In genomic region chr13:92549275-92549674, GRCh38 we compare ENCODE assay signal across 26 cellular contexts.
DNase-seq lines count a peak whose midpoint lies in the region; ATAC-seq and TF ChIP-seq lines count a peak whose summit lies in the region.
"Had no signal": no experiment of that assay in that cellular context is flagged by ENCODE, and none has a peak within 500 bp of the region (broad histone marks: within the 10 kb centered on the region; RNA-seq: fewer than 3 reads in every experiment).

No MANE protein-coding gene starts in this region.

- H3K27ac ChIP-seq in OCI-LY3 (ENCODE audit: low read length) (peak overlapping the region; percentile 68), hepatocyte (peak overlapping the region; percentile 19)
- H3K27ac ChIP-seq: 22Rv1, A549, BLaER1 had no signal

- peak overlapping the region; percentile 65 to 78 (median 72) for H3K27ac Mint-ChIP-seq in nephron
- H3K27ac Mint-ChIP-seq in natural killer cell: no peak overlapping the region
- H3K27ac Mint-ChIP-seq: CD14-positive monocyte; CD4-positive, alpha-beta memory T cell; CD4-positive, CD25-positive, alpha-beta regulatory T cell; CD8-positive, alpha-beta memory T cell had no signal

- H3K9me3 Mint-ChIP-seq in nephron (no peaks in the 10 kb centered on the region), natural killer cell (peaks cover 11 to 28% of the 10 kb centered on the region in 2 donors)

- H3K79me2 ChIP-seq in OCI-LY3 (ENCODE audit: low read length) (no peaks in the 10 kb centered on the region), hepatocyte (no peaks in the 10 kb centered on the region)

- H3K4me1 ChIP-seq in OCI-LY3 (ENCODE audit: low read length) (peaks cover 21% of the 10 kb centered on the region), hepatocyte (ENCODE audit: insufficient read depth) (no peaks in the 10 kb centered on the region)
- H3K4me1 ChIP-seq: A549, BE2C, BLaER1 had no signal

- H3K4me2 ChIP-seq in OCI-LY3 (ENCODE audit: low read length) (peak overlapping the region; percentile 42), hepatocyte (no peak overlapping the region)
- H3K4me2 ChIP-seq: A549, BLaER1 had no signal

- H3K27me3 Mint-ChIP-seq in nephron (ENCODE audit: low read depth) (no peaks in the 10 kb centered on the region), natural killer cell (ENCODE audit: low read depth in 2 of 2) (no peaks in the 10 kb centered on the region)
- H3K27me3 Mint-ChIP-seq: CD4-positive, alpha-beta memory T cell; CD4-positive, CD25-positive, alpha-beta regulatory T cell; CD8-positive, alpha-beta memory T cell had no signal

- no peak for TF ChIP-seq CTCF in OCI-LY3 (IDR thresholded peaks at IDR 0.05; ENCODE audit: low read depth, low read length)
- no peak for TF ChIP-seq CTCF in hepatocyte (IDR thresholded peaks at IDR 0.05; ENCODE audit: poor library complexity)
- no peak for TF ChIP-seq CTCF in nephron (IDR thresholded peaks at IDR 0.05; ENCODE audit: unreplicated experiment in 3 of 3)
- no peak for TF ChIP-seq CTCF in natural killer cell (IDR thresholded peaks at IDR 0.05)

- no peaks in the 10 kb centered on the region for H3K9me2 ChIP-seq in hepatocyte (replicated peaks; ENCODE audit: insufficient read depth)

- 53% methylated on average over 1 of the region's 1 CpG for WGBS in hepatocyte (ENCODE audit: low lambda C conversion rate, missing lambda C conversion rate)

- H3K4me1 Mint-ChIP-seq in nephron (no peaks in the 10 kb centered on the region), natural killer cell (no peaks in the 10 kb centered on the region)
- H3K4me1 Mint-ChIP-seq: CD14-positive monocyte; CD4-positive, alpha-beta memory T cell; CD4-positive, CD25-positive, alpha-beta regulatory T cell; CD8-positive, alpha-beta memory T cell had no signal

- no peak overlapping the region for H3K9ac ChIP-seq in OCI-LY3 (ENCODE audit: low read length)
- H3K9ac ChIP-seq: BLaER1 had no signal

- H3K4me3 Mint-ChIP-seq in nephron (no peak overlapping the region), natural killer cell (no peak overlapping the region)
- H3K4me3 Mint-ChIP-seq: CD14-positive monocyte; CD4-positive, alpha-beta memory T cell; CD4-positive, CD25-positive, alpha-beta regulatory T cell; CD8-positive, alpha-beta memory T cell had no signal

- H4K20me1 ChIP-seq in OCI-LY3 (ENCODE audit: insufficient read depth, low read length): no peaks in the 10 kb centered on the region
- H4K20me1 ChIP-seq in hepatocyte (ENCODE audit: insufficient read depth, poor library complexity, severe bottlenecking): no peaks in the 10 kb centered on the region
- H4K20me1 ChIP-seq: BLaER1 had no signal

- intact Hi-C loops in natural killer cell (cut with micrococcal nuclease): no loop called here

- H3K9me3 ChIP-seq in OCI-LY3 (ENCODE audit: insufficient read depth, low read length) (no peaks in the 10 kb centered on the region), hepatocyte (ENCODE audit: low read depth) (no peaks in the 10 kb centered on the region)
- H3K9me3 ChIP-seq: A549, BE2C, BLaER1 had no signal

- H3K27me3 ChIP-seq in OCI-LY3 (ENCODE audit: low read depth, low read length) (no peaks in the 10 kb centered on the region), hepatocyte (no peaks in the 10 kb centered on the region)
- H3K27me3 ChIP-seq: BE2C, BLaER1 had no signal

- DNase-seq in hepatocyte (ENCODE audit: low spot score) (no peak), AG08396 (ENCODE audit: low spot score) (no peak), NCI-H187 (lab: John Stamatoyannopoulos, UW) (no peak), natural killer cell (no peak), retina (no peak)
- DNase-seq: BE2C; C1 segment of cervical spinal cord; CD4-positive, alpha-beta memory T cell; CD4-positive, CD25-positive, alpha-beta regulatory T cell; CD8-positive, alpha-beta memory T cell; COR-L47; DMS 273 treated with DMSO at 0.1 percent for 48 hours; DMS153; DMS53; DMS79; DND-41; EL; GDM1 had no signal

- H3K4me3 ChIP-seq in OCI-LY3 (ENCODE audit: low read length) (no peak overlapping the region), hepatocyte (no peak overlapping the region)
- H3K4me3 ChIP-seq: A549, BLaER1, GM12878 had no signal

- H3K36me3 Mint-ChIP-seq in nephron (ENCODE audit: low read depth) (no peaks in the 10 kb centered on the region), natural killer cell (peaks cover 14% of the 10 kb centered on the region)
- H3K36me3 Mint-ChIP-seq: CD14-positive monocyte; CD4-positive, alpha-beta memory T cell; CD4-positive, CD25-positive, alpha-beta regulatory T cell; CD8-positive, alpha-beta memory T cell had no signal

- H2AFZ ChIP-seq in OCI-LY3 (ENCODE audit: low read depth, low read length) (peak overlapping the region; percentile 16; the same call in 1 of the 2 replicates), hepatocyte (no peak overlapping the region)

- peak; percentile 60 for ATAC-seq in HG03432 (IDR thresholded peaks at IDR 0.05; ENCODE audit: unreplicated experiment)
- ATAC-seq in natural killer cell: no peak
- ATAC-seq: A549, GM12878 had no signal

- H3K36me3 ChIP-seq in OCI-LY3 (replicated peaks; ENCODE audit: low read depth, low read length) (no peaks in the 10 kb centered on the region), hepatocyte (replicated peaks; ENCODE audit: insufficient read depth, low read depth) (no peaks in the 10 kb centered on the region)
- H3K36me3 ChIP-seq: BE2C, BLaER1 had no signal

Comparison
In these comparisons a context has a peak if more than half of its experiments do, and no peak if none do; other contexts are left out.
1. H3K27ac Mint-ChIP-seq: peak in nephron (3 of 3); none in natural killer cell (0 of 2).